1 cellular context compared by ENCODE assay signal in the genomic region with DNA sequence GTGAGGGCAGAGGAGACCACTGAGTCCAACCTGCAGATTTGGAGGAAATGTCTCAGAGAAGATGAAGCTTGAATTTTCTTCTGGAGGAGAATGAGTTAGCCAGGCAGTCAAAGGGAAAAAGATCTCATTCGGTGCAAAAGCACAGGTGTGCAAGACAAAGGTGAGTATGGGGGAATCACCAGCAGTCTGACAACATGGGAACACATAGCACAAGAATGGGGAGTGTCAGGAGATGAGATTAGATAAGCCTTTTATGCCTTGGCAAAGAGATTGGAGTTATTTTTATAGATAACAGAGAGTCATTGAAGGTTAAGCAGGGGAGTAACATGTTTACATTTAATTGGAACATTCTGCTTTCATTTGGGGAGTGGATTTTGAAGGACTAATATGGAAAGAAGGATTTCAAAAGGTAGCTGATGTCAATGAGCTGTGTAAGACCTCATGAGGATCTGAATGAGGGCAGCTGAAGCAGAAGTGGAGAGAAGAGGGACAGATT.
TF ChIP-seq lines count a peak whose summit lies in the region.

No MANE protein-coding gene starts in this region.

TF ChIP-seq in IMR-90, 13 proteins besides CTCF, POLR2A, EP300 and RAD21 (continued from another document):
- TF ChIP-seq, protein P1, sequence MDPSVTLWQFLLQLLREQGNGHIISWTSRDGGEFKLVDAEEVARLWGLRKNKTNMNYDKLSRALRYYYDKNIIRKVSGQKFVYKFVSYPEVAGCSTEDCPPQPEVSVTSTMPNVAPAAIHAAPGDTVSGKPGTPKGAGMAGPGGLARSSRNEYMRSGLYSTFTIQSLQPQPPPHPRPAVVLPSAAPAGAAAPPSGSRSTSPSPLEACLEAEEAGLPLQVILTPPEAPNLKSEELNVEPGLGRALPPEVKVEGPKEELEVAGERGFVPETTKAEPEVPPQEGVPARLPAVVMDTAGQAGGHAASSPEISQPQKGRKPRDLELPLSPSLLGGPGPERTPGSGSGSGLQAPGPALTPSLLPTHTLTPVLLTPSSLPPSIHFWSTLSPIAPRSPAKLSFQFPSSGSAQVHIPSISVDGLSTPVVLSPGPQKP (IDR thresholded peaks at IDR 0.05; ENCODE audit: borderline replicate concordance, low read depth, low read length) = no peak
- TF ChIP-seq NFE2L2 (IDR thresholded peaks at IDR 0.05; ENCODE audit: low read depth, low read length) (no peak), MAFK (IDR thresholded peaks at IDR 0.05; ENCODE audit: low read depth, low read length) (no peak), CEBPB (IDR thresholded peaks at IDR 0.05; ENCODE audit: low read depth, low read length) (no peak), BHLHE40 (IDR thresholded peaks at IDR 0.05; ENCODE audit: low read depth, low read length) (no peak), RFX5 (IDR thresholded peaks at IDR 0.05; ENCODE audit: low read depth, low read length) (no peak), MXI1 (IDR thresholded peaks at IDR 0.05; ENCODE audit: borderline replicate concordance, low read depth, low read length) (no peak)
- TF ChIP-seq, protein P2, sequence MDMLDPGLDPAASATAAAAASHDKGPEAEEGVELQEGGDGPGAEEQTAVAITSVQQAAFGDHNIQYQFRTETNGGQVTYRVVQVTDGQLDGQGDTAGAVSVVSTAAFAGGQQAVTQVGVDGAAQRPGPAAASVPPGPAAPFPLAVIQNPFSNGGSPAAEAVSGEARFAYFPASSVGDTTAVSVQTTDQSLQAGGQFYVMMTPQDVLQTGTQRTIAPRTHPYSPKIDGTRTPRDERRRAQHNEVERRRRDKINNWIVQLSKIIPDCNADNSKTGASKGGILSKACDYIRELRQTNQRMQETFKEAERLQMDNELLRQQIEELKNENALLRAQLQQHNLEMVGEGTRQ (IDR thresholded peaks at IDR 0.05; ENCODE audit: low read depth, low read length) = no peak
